ENCODE assay signal across 25 cellular contexts in the genomic region with DNA sequence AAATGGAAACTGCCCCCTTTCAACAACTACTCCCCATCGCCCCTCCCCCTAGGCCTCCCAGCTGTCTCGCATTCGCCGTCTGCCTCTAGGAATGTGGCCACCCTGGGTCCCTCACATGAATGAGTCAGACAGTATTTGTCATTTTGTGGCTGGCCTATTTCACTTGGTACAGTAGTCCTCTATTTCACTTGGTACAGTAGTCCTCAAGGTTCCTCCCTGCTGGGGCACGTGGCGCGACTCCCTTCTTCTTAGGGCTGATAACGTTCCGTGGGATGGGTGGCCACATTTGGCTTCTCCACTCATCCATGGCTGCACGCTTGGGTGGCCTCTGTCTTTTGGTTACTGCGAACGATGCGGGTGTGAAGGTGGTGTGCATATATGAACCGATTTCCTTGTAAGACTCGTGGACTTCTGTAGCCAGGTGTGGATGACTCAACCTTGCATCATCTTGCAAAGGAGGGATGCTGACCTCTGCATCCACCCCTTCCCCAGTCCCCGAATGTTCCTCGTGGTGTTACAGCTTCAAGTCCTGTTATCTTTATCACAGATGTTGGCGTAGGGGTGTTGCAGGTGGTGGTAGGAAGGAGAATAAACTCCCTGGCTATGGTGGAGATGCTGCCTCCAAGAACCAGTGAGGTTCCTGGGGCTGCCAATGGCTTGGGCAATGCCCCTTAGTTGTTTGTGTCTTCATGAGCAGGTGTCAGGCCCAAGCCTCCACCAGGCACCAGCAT.
A peak's percentile ranks its signal among the peaks of the same experiment; 100 is the strongest.
DNase-seq lines count a peak whose midpoint lies in the region; ATAC-seq, FAIRE-seq and TF ChIP-seq lines count a peak whose summit lies in the region.
"Had no signal": no experiment of that assay in that cellular context is flagged by ENCODE, and none has a peak within 500 bp of the region (broad histone marks: within the 10 kb centered on the region; RNA-seq: fewer than 3 reads in every experiment).

No MANE protein-coding gene starts in this region.

- ATAC-seq in GM23338: peak; percentile 31; the same call in 2 of the 3 replicates
- ATAC-seq in K562: peak; percentile 40; the same call in 1 of the 3 replicates
- no peak for ATAC-seq in sciatic nerve
- no peak for ATAC-seq in HG03159 (IDR thresholded peaks at IDR 0.05; ENCODE audit: unreplicated experiment)
- ATAC-seq: activated CD8-positive, alpha-beta T cell treated with anti-CD3 and anti-CD28 coated beads for 36 hours; activated T-cell treated with anti-CD3 and anti-CD28 coated beads, Interleukin-2, amount 50 U/mL, for 72 hours; effector memory CD8-positive, alpha-beta T cell; left colon; Panc1; stimulated activated memory B cell treated with anti-CD40 and anti-IgM and Interleukin-4, amounts not matched to agents 10 μg/mL and 1 μg/mL and 100 μg/mL, for 72 hours had no signal

- no peaks in the 10 kb centered on the region for H3K79me2 ChIP-seq in GM23338 (replicated peaks; ENCODE audit: insufficient read depth)
- no peaks in the 10 kb centered on the region for H3K79me2 ChIP-seq in K562 (ENCODE audit: control insufficient read depth, insufficient read depth, low read length)

- in situ Hi-C loops in K562 (cut with MboI): no loop called here

- H3K27me3 Mint-ChIP-seq in GM23338 (ENCODE audit: insufficient read depth, low read depth, poor library complexity): peaks cover 13% of the 10 kb centered on the region
- H3K27me3 Mint-ChIP-seq: activated B cell treated with CpG ODN at 0.5 μM for 24 hours; activated CD8-positive, alpha-beta T cell treated with anti-CD3 and anti-CD28 coated beads for 36 hours; activated naive CD4-positive, alpha-beta T cell treated with anti-CD3 and anti-CD28 coated beads, Interleukin-2, amount 50 U/mL, for 24 hours; central memory CD8-positive, alpha-beta T cell; stimulated activated memory B cell treated with anti-CD40 and anti-IgM and Interleukin-4, amounts not matched to agents 10 μg/mL and 1 μg/mL and 100 μg/mL, for 72 hours had no signal

- H4K20me1 ChIP-seq in GM23338 (replicated peaks; ENCODE audit: insufficient read depth) (no peaks in the 10 kb centered on the region), K562 (replicated peaks; ENCODE audit: control insufficient read depth, insufficient read depth, low read length) (no peaks in the 10 kb centered on the region)

- H3K27me3 ChIP-seq in GM23338 (ENCODE audit: insufficient read depth): no peaks in the 10 kb centered on the region
- peaks cover 0 to 24% of the 10 kb centered on the region in 2 experiments; a peak in 4 of 5 replicates for H3K27me3 ChIP-seq in K562 (ENCODE audit: control insufficient read depth in 2 of 2, insufficient read depth in 2 of 2, low read length in 2 of 2)

- H3K4me2 ChIP-seq in GM23338: no peak overlapping the region
- no peak overlapping the region for H3K4me2 ChIP-seq in K562 (ENCODE audit: insufficient read depth, low read length)
- H3K4me2 ChIP-seq: SK-N-SH had no signal

- H2AFZ ChIP-seq in GM23338 (no peak overlapping the region), K562 (ENCODE audit: low read depth, low read length) (no peak overlapping the region)

- no peaks in the 10 kb centered on the region for H3K9me3 ChIP-seq in K562 (replicated peaks; ENCODE audit: control insufficient read depth, insufficient read depth, low read depth, low read length)
- H3K9me3 ChIP-seq: SK-N-SH had no signal

- POLR2A ChIA-PET in K562 (lab: Yijun Ruan, JAX): no interaction called here

- CTCF ChIA-PET in K562 (lab: Yijun Ruan, JAX; ENCODE audit: low intra/inter-chr PET ratio): no interaction called here

- H3F3A ChIP-seq in GM23338 (replicated peaks; ENCODE audit: low read depth): no peaks in the 10 kb centered on the region

- TF ChIP-seq EP300 in K562 (IDR thresholded peaks at IDR 0.05; ENCODE audit: low read length): no peak

- BruUV-seq in K562 (replicated peaks; lab: Mats Ljungman, UMichigan): no TSS peak

- TF ChIP-seq POLR2A in NB4 (IDR thresholded peaks at IDR 0.05; ENCODE audit: extremely low read depth, insufficient read length): no peak
- no peak for TF ChIP-seq POLR2A in K562 (conservative IDR thresholded peaks at IDR 0.05)
- TF ChIP-seq POLR2A in GM12892 (IDR thresholded peaks at IDR 0.05; ENCODE audit: low read depth, low read length): no peak

- peaks cover 15% of the 10 kb centered on the region; the same call in 2 of the 3 replicates for H3K4me1 Mint-ChIP-seq in GM23338
- H3K4me1 Mint-ChIP-seq: activated B cell treated with CpG ODN at 0.5 μM for 24 hours; activated naive CD4-positive, alpha-beta T cell treated with anti-CD3 and anti-CD28 coated beads, Interleukin-2, amount 50 U/mL, for 24 hours; central memory CD8-positive, alpha-beta T cell; stimulated activated memory B cell treated with anti-CD40 and anti-IgM and Interleukin-4, amounts not matched to agents 10 μg/mL and 1 μg/mL and 100 μg/mL, for 72 hours had no signal

- H3K9me1 ChIP-seq in K562 (ENCODE audit: control insufficient read depth, insufficient read depth, low read length): no peaks in the 10 kb centered on the region

- H3K36me3 ChIP-seq in GM23338 (ENCODE audit: insufficient read depth) (no peaks in the 10 kb centered on the region), K562 (ENCODE audit: control insufficient read depth, insufficient read depth, low read length) (no peaks in the 10 kb centered on the region)
- H3K36me3 ChIP-seq: esophagus squamous epithelium, thoracic aorta had no signal

- H3K9me2 ChIP-seq in GM23338 (ENCODE audit: insufficient read depth): no peaks in the 10 kb centered on the region
- H3K9me2 ChIP-seq: SK-N-SH had no signal

- peaks cover 14% of the 10 kb centered on the region for H3K9me3 Mint-ChIP-seq in GM23338
- H3K9me3 Mint-ChIP-seq: activated CD8-positive, alpha-beta T cell treated with anti-CD3 and anti-CD28 coated beads for 36 hours; activated naive CD4-positive, alpha-beta T cell treated with anti-CD3 and anti-CD28 coated beads, Interleukin-2, amount 50 U/mL, for 24 hours had no signal

- no peak overlapping the region for H3K4me3 Mint-ChIP-seq in GM23338
- H3K4me3 Mint-ChIP-seq: activated B cell treated with CpG ODN at 0.5 μM for 24 hours; activated CD8-positive, alpha-beta T cell treated with anti-CD3 and anti-CD28 coated beads for 36 hours; activated naive CD4-positive, alpha-beta T cell treated with anti-CD3 and anti-CD28 coated beads, Interleukin-2, amount 50 U/mL, for 24 hours; activated T-cell treated with anti-CD3 and anti-CD28 coated beads, Interleukin-2, amount 50 U/mL, for 72 hours; central memory CD8-positive, alpha-beta T cell; effector memory CD8-positive, alpha-beta T cell; HFFc6; neural crest cell; stimulated activated memory B cell treated with anti-CD40 and anti-IgM and Interleukin-4, amounts not matched to agents 10 μg/mL and 1 μg/mL and 100 μg/mL, for 72 hours had no signal

- DNase-seq in GM23338 (ENCODE audit: low spot score): no peak
- peak; percentile 91 for DNase-seq in NB4 (ENCODE audit: low read depth)
- peak in 1 of 4 experiments; percentile 4 for DNase-seq in K562 (ENCODE audit: extremely low read depth in 1 of 4, low spot score in 3 of 4)
- DNase-seq in sciatic nerve (ENCODE audit: low spot score): peak; percentile 36
- DNase-seq in NOMO-1 treated with DMSO at 0.1 percent for 48 hours (lab: John Stamatoyannopoulos, UW; ENCODE audit: unreplicated experiment): no peak
- no peak for DNase-seq in GM12892 (ENCODE audit: insufficient read length)
- DNase-seq: activated B cell treated with CpG ODN at 0.5 μM for 24 hours; activated CD8-positive, alpha-beta T cell treated with anti-CD3 and anti-CD28 coated beads for 36 hours; activated T-cell treated with anti-CD3 and anti-CD28 coated beads, Interleukin-2, amount 50 U/mL, for 72 hours; aorta; DND-41; effector memory CD8-positive, alpha-beta T cell; esophagus squamous epithelium; HFFc6; left colon; NCI-H748 treated with DMSO at 0.1 percent for 48 hours; SK-N-SH; T-helper 9 cell had no signal

- FAIRE-seq in K562 (lab: Jason Lieb, UNC) (no peak), GM12892 (lab: Jason Lieb, UNC) (no peak)

- H3K27ac Mint-ChIP-seq in GM23338: no peak overlapping the region
- H3K27ac Mint-ChIP-seq: activated B cell treated with CpG ODN at 0.5 μM for 24 hours; activated CD8-positive, alpha-beta T cell treated with anti-CD3 and anti-CD28 coated beads for 36 hours; activated naive CD4-positive, alpha-beta T cell treated with anti-CD3 and anti-CD28 coated beads, Interleukin-2, amount 50 U/mL, for 24 hours; activated T-cell treated with anti-CD3 and anti-CD28 coated beads, Interleukin-2, amount 50 U/mL, for 72 hours; effector memory CD8-positive, alpha-beta T cell; HFFc6; stimulated activated memory B cell treated with anti-CD40 and anti-IgM and Interleukin-4, amounts not matched to agents 10 μg/mL and 1 μg/mL and 100 μg/mL, for 72 hours had no signal

- 0% methylated on average over 8 of the region's 18 CpGs for WGBS in K562 (ENCODE audit: insufficient coverage, low coverage, missing lambda C conversion rate)

- no peak for TF ChIP-seq RAD21 in K562 (CRISPR knock-in tag; conservative IDR thresholded peaks at IDR 0.05 in 1 of 2, IDR thresholded peaks at IDR 0.05 in 1 of 2)

- H3K4me1 ChIP-seq in GM23338 (ENCODE audit: insufficient read depth) (no peaks in the 10 kb centered on the region), K562 (replicated peaks in 1 of 2; ENCODE audit: control insufficient read depth in 2 of 2, insufficient read depth in 2 of 2, low read length in 2 of 2) (no peaks in the 10 kb centered on the region)
- H3K4me1 ChIP-seq: esophagus squamous epithelium had no signal

- H3K36me3 Mint-ChIP-seq in GM23338 (ENCODE audit: low read depth): peaks cover 5% of the 10 kb centered on the region; the same call in 2 of the 3 replicates
- H3K36me3 Mint-ChIP-seq: activated naive CD4-positive, alpha-beta T cell treated with anti-CD3 and anti-CD28 coated beads, Interleukin-2, amount 50 U/mL, for 24 hours; stimulated activated memory B cell treated with anti-CD40 and anti-IgM and Interleukin-4, amounts not matched to agents 10 μg/mL and 1 μg/mL and 100 μg/mL, for 72 hours had no signal

- intact Hi-C loops in K562 (cut with micrococcal nuclease): no loop called here
- intact Hi-C loops in sciatic nerve (cut with DNase I): no loop called here

- H3K27ac ChIP-seq in GM23338 (ENCODE audit: low read depth): no peak overlapping the region
- H3K27ac ChIP-seq in K562 (ENCODE audit: extremely low read depth, low read depth, low read length): no peak overlapping the region
- H3K27ac ChIP-seq: esophagus squamous epithelium, thoracic aorta had no signal

- TF ChIP-seq CTCF in GM23338 (conservative IDR thresholded peaks at IDR 0.05; ENCODE audit: low read depth in 2 of 2) (no peak), NB4 (IDR thresholded peaks at IDR 0.05; ENCODE audit: low read depth, low read length) (no peak), K562 (IDR thresholded peaks at IDR 0.05 in 2 of 3, conservative IDR thresholded peaks at IDR 0.05 in 1 of 3; ENCODE audit: insufficient read depth in 2 of 3, low read depth in 1 of 3, low read length in 3 of 3) (no peak)

- H3K4me3 ChIP-seq in GM23338 (no peak overlapping the region), NB4 (ENCODE audit: low read depth, low read length) (no peak overlapping the region), K562 (no peak overlapping the region)
- H3K4me3 ChIP-seq: esophagus squamous epithelium, thoracic aorta had no signal

- no peak overlapping the region for H3K9ac ChIP-seq in K562 (ENCODE audit: insufficient read depth in 1 of 2, low read depth in 2 of 2, low read length in 2 of 2)
- H3K9ac ChIP-seq: SK-N-SH had no signal

TF ChIP-seq in K562, 482 proteins besides CTCF, POLR2A, EP300 and RAD21 (continues in another document):
- TF ChIP-seq L3MBTL2 (IDR thresholded peaks at IDR 0.05): 0 out of 2 replicates have a peak, but pooled peaks have one; percentile 21

Comparison
In these comparisons a context has a peak if more than half of its experiments do, and no peak if none do; other contexts are left out.
1. ATAC-seq: peak in GM23338 (single experiment) and K562 (single experiment); none in sciatic nerve (single experiment) and HG03159 (single experiment).
2. DNase-seq: peak in NB4 (single experiment) and sciatic nerve (single experiment); none in GM23338 (single experiment), NOMO-1 treated with DMSO at 0.1 percent for 48 hours (single experiment) and GM12892 (single experiment).